In the genomic region with DNA sequence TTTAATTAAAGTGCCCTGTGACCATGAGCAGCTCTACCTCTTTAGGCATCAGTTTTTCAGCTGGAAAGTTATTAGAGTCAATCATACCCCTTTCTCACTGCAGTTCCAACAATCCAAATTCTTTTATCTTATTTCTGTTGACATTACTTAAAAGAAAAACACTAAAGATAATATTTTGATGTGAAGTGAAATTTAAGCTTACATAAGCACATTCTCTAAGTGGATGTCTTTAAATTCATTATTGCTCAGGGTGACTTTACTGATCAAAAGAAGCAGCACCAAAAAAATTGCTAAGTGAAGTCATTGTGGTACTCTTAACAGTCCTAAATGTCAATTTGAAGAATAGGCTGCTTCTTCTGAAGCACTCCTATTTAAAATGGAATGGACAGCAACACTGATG, we compare ENCODE assay signal across 35 cellular contexts.
"Had no signal": no experiment of that assay in that cellular context is flagged by ENCODE, and none has a peak within 500 bp of the region (broad histone marks: within the 10 kb centered on the region; RNA-seq: fewer than 3 reads in every experiment).

No MANE protein-coding gene starts in this region.

- H3K36me3 Mint-ChIP-seq: activated naive CD4-positive, alpha-beta T cell treated with anti-CD3 and anti-CD28 coated beads, Interleukin-2, amount 10 ng/mL, durations not matched to agents 7 days and 5 days; activated naive CD8-positive, alpha-beta T cell had no signal

- ATAC-seq: activated CD4-positive, CD25-positive, alpha-beta regulatory T cell treated with anti-CD3 and anti-CD28 coated beads, Interleukin-2, amount 50 U/mL, for 24 hours; activated CD8-positive, alpha-beta T cell treated with anti-CD3 and anti-CD28 coated beads for 36 hours; esophagus mucosa; gastrocnemius medialis; heart left ventricle; T-helper 17 cell had no signal

- H3K4me3 Mint-ChIP-seq: activated B cell treated with CpG ODN at 0.5 μM for 24 hours; activated CD8-positive, alpha-beta T cell treated with anti-CD3 and anti-CD28 coated beads for 36 hours; activated naive CD4-positive, alpha-beta T cell treated with anti-CD3 and anti-CD28 coated beads, Interleukin-2, amount 10 ng/mL, durations not matched to agents 7 days and 5 days; activated naive CD8-positive, alpha-beta T cell; activated T-helper 1 cell treated with anti-CD3 and anti-CD28 coated beads, Interleukin-12 subunit alpha, Interleukin-12 subunit beta, Interleukin-2, Interleukin-4 antibody, amounts not matched to agents 30 ng/mL and 10 ng/mL and 1 ng/mL, durations not matched to agents 14 hours and 24 hours and 36 hours; central memory CD8-positive, alpha-beta T cell; dendritic cell treated with granulocyte-macrophage colony-stimulating factor and Interleukin-4, amounts not matched to agents 40 ng/mL and 50 ng/mL, for 4 days; endodermal cell; T-helper 17 cell; T-helper 2 cell treated with Interferon-gamma antibody and Interleukin-4, amounts not matched to agents 5 μg/mL and 100 μg/mL, for 36 hours had no signal

- H3K27me3 Mint-ChIP-seq: activated B cell treated with CpG ODN at 0.5 μM for 24 hours; activated CD8-positive, alpha-beta T cell treated with anti-CD3 and anti-CD28 coated beads for 36 hours; activated naive CD4-positive, alpha-beta T cell treated with anti-CD3 and anti-CD28 coated beads, Interleukin-2, amount 10 ng/mL, durations not matched to agents 7 days and 5 days; activated naive CD8-positive, alpha-beta T cell; central memory CD8-positive, alpha-beta T cell; dendritic cell treated with granulocyte-macrophage colony-stimulating factor and Interleukin-4, amounts not matched to agents 40 ng/mL and 50 ng/mL, for 4 days had no signal

- H3K27ac ChIP-seq: brain microvascular endothelial cell, coronary artery, gastrocnemius medialis, heart left ventricle, WERI-Rb-1 had no signal

- H3K9me3 Mint-ChIP-seq: activated B cell treated with CpG ODN at 0.5 μM for 24 hours; activated CD8-positive, alpha-beta T cell treated with anti-CD3 and anti-CD28 coated beads for 36 hours; activated naive CD4-positive, alpha-beta T cell treated with anti-CD3 and anti-CD28 coated beads, Interleukin-2, amount 10 ng/mL, durations not matched to agents 7 days and 5 days; activated T-helper 1 cell treated with anti-CD3 and anti-CD28 coated beads, Interleukin-12 subunit alpha, Interleukin-12 subunit beta, Interleukin-2, Interleukin-4 antibody, amounts not matched to agents 30 ng/mL and 10 ng/mL and 1 ng/mL, durations not matched to agents 14 hours and 24 hours and 36 hours; central memory CD8-positive, alpha-beta T cell; dendritic cell treated with granulocyte-macrophage colony-stimulating factor and Interleukin-4, amounts not matched to agents 40 ng/mL and 50 ng/mL, for 4 days; endodermal cell; T-helper 2 cell treated with Interferon-gamma antibody and Interleukin-4, amounts not matched to agents 5 μg/mL and 100 μg/mL, for 36 hours had no signal

- FAIRE-seq: astrocyte, bronchial epithelial cell had no signal

- H3K36me3 ChIP-seq: brain microvascular endothelial cell, gastrocnemius medialis, heart left ventricle, WERI-Rb-1 had no signal

- H3K4me3 ChIP-seq: coronary artery, dorsolateral prefrontal cortex, gastrocnemius medialis, heart left ventricle had no signal

- H3K27me3 ChIP-seq: brain microvascular endothelial cell, dorsolateral prefrontal cortex, gastrocnemius medialis, heart left ventricle had no signal

- H3K4me1 Mint-ChIP-seq: activated B cell treated with CpG ODN at 0.5 μM for 24 hours; activated naive CD4-positive, alpha-beta T cell treated with anti-CD3 and anti-CD28 coated beads, Interleukin-2, amount 10 ng/mL, durations not matched to agents 7 days and 5 days; central memory CD8-positive, alpha-beta T cell; T-helper 17 cell had no signal

- H3K4me1 ChIP-seq: gastrocnemius medialis, heart left ventricle had no signal

- H3K27ac Mint-ChIP-seq: activated B cell treated with CpG ODN at 0.5 μM for 24 hours; activated CD8-positive, alpha-beta T cell treated with anti-CD3 and anti-CD28 coated beads for 36 hours; activated naive CD4-positive, alpha-beta T cell treated with anti-CD3 and anti-CD28 coated beads, Interleukin-2, amount 10 ng/mL, durations not matched to agents 7 days and 5 days; activated naive CD8-positive, alpha-beta T cell; activated T-helper 1 cell treated with anti-CD3 and anti-CD28 coated beads, Interleukin-12 subunit alpha, Interleukin-12 subunit beta, Interleukin-2, Interleukin-4 antibody, amounts not matched to agents 30 ng/mL and 10 ng/mL and 1 ng/mL, durations not matched to agents 14 hours and 24 hours and 36 hours; dendritic cell treated with granulocyte-macrophage colony-stimulating factor and Interleukin-4, amounts not matched to agents 40 ng/mL and 50 ng/mL, for 4 days; endodermal cell; T-helper 17 cell; T-helper 2 cell treated with Interferon-gamma antibody and Interleukin-4, amounts not matched to agents 5 μg/mL and 100 μg/mL, for 36 hours had no signal

- H3K9me3 ChIP-seq: gastrocnemius medialis, heart left ventricle had no signal

- DNase-seq: activated B cell treated with CpG ODN at 0.5 μM for 24 hours; activated CD4-positive, alpha-beta T cell treated with anti-CD3 and anti-CD28 coated beads for 48 hours; activated CD4-positive, alpha-beta T cell treated with anti-CD3 and anti-CD28 coated beads, Interleukin-2, amount 50 U/mL, for 1 hour; activated CD4-positive, alpha-beta T cell treated with anti-CD3 and anti-CD28 coated beads, Interleukin-2, amount 50 U/mL, for 48 hours; activated CD8-positive, alpha-beta memory T cell treated with anti-CD3 and anti-CD28 coated beads for 24 hours; activated CD8-positive, alpha-beta T cell treated with anti-CD3 and anti-CD28 coated beads for 36 hours; activated gamma-delta T cell; activated naive CD4-positive, alpha-beta T cell; activated naive CD4-positive, alpha-beta T cell treated with anti-CD3 and anti-CD28 coated beads, Interleukin-2, amount 10 ng/mL, durations not matched to agents 7 days and 5 days; activated T-cell treated with anti-CD3 and anti-CD28 coated beads, Interleukin-2, amount 50 U/mL, for 1 hour; activated T-cell treated with anti-CD3 and anti-CD28 coated beads, Interleukin-2, amount 50 U/mL, for 48 hours; amniotic stem cell; anterior cingulate cortex; brain microvascular endothelial cell; dorsolateral prefrontal cortex; effector memory CD4-positive, alpha-beta T cell; endodermal cell; foreskin fibroblast; gastrocnemius medialis; glutamatergic neuron; heart left ventricle; T-helper 1 cell; T-helper 17 cell; T1000; WERI-Rb-1 had no signal
